Comparison of ENCODE assay signal across 28 cellular contexts in the genomic region with DNA sequence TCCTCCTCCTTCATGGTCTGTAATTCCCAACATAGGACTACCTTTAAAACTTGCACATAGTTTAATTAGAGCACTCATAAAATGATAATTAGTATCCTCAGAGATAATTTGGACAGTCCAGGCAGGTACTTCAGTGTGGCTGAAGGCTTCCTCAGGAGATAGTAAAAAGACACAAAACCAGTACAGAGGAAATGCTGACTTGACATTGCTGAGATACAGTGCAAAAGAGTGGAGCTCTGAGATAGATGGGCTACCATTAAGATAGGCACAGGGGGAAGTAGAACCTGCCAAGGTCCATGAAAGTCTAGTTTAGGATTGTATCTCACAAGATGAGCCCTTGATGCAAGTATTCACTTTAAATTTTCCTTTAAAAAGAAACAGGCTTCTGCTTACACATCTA.
A peak's percentile ranks its signal among the peaks of the same experiment; 100 is the strongest.
DNase-seq lines count a peak whose midpoint lies in the region; ATAC-seq, FAIRE-seq and TF ChIP-seq lines count a peak whose summit lies in the region.
"Had no signal": no experiment of that assay in that cellular context is flagged by ENCODE, and none has a peak within 500 bp of the region (broad histone marks: within the 10 kb centered on the region; RNA-seq: fewer than 3 reads in every experiment).

No MANE protein-coding gene starts in this region.

- FAIRE-seq in A549 (lab: Jason Lieb, UNC) (no peak), HepG2 (lab: Jason Lieb, UNC) (no peak)
- FAIRE-seq: GM12892 had no signal

- 0 out of 2 replicates have a peak, but pooled peaks cover 2% of the 10 kb centered on the region for H4K20me1 ChIP-seq in HepG2 (ENCODE audit: insufficient read depth, low read length)

- peak overlapping the region in 2 of 3 donors; percentile 8 to 15 for H3K27ac Mint-ChIP-seq in CD4-positive, CD25-positive, alpha-beta regulatory T cell
- peak overlapping the region; percentile 57; the same call in 1 of the 2 replicates for H3K27ac Mint-ChIP-seq in WTC11
- no peak overlapping the region for H3K27ac Mint-ChIP-seq in natural killer cell treated with Interleukin-12 subunit alpha and Interleukin-12 subunit beta and Interleukin-15 and Interleukin-18, amount 100 ng/mL, for 72 hours
- H3K27ac Mint-ChIP-seq: B cell, HFFc6 had no signal

- no peak for DNase-seq in A549 (ENCODE audit: low read depth in 1 of 2, low spot score in 1 of 2)
- DNase-seq in CD4-positive, CD25-positive, alpha-beta regulatory T cell: no peak
- DNase-seq in WTC11 (ENCODE audit: low spot score): no peak
- DNase-seq in HepG2 (ENCODE audit: low spot score): no peak
- DNase-seq in D341Med (ENCODE audit: low spot score): no peak
- DNase-seq in natural killer cell treated with Interleukin-12 subunit alpha and Interleukin-12 subunit beta and Interleukin-15 and Interleukin-18, amount 100 ng/mL, for 72 hours (ENCODE audit: low spot score): no peak
- DNase-seq: CD8-positive, alpha-beta memory T cell; DMS79 treated with DMSO at 0.1 percent for 48 hours; GM23248; HFFc6; Kasumi-1; NCI-H1092 treated with DMSO at 0.1 percent for 48 hours; NCI-H1436; NCI-H187; NCI-H2081 treated with DMSO at 0.1 percent for 48 hours; NCI-H2171; NCI-H226; NCI-H510A; NCI-H69; Right ventricle myocardium superior; RPMI8226 had no signal

- H3K4me1 ChIP-seq in A549 (peaks cover 8% of the 10 kb centered on the region; the same call in 2 of the 3 replicates), HepG2 (ENCODE audit: insufficient read depth, low read length) (no peaks in the 10 kb centered on the region)
- H3K4me1 ChIP-seq in CD4-positive, CD25-positive, alpha-beta regulatory T cell (ENCODE audit: control insufficient read depth, insufficient read depth, low read length, poor library complexity, severe bottlenecking): peaks cover 4% of the 10 kb centered on the region
- H3K4me1 ChIP-seq: SJSA1 had no signal

- H3K27me3 ChIP-seq in CD4-positive, CD25-positive, alpha-beta regulatory T cell (ENCODE audit: control insufficient read depth, insufficient read depth, low read length): no peaks in the 10 kb centered on the region
- no peaks in the 10 kb centered on the region for H3K27me3 ChIP-seq in HepG2 (ENCODE audit: control insufficient read depth in 1 of 2, insufficient read depth in 2 of 2, low read length in 2 of 2)
- H3K27me3 ChIP-seq: SJSA1 had no signal

- TF ChIP-seq RAD21 in A549 (conservative IDR thresholded peaks at IDR 0.05 in 1 of 2, IDR thresholded peaks at IDR 0.05 in 1 of 2): no peak
- TF ChIP-seq RAD21 in HepG2 (CRISPR knock-in tag; IDR thresholded peaks at IDR 0.05): no peak

- BruUV-seq in HepG2 (replicated peaks; lab: Mats Ljungman, UMichigan): no TSS peak

- H3K4me3 Mint-ChIP-seq in CD4-positive, CD25-positive, alpha-beta regulatory T cell: no peak overlapping the region
- no peak overlapping the region for H3K4me3 Mint-ChIP-seq in WTC11
- no peak overlapping the region for H3K4me3 Mint-ChIP-seq in natural killer cell treated with Interleukin-12 subunit alpha and Interleukin-12 subunit beta and Interleukin-15 and Interleukin-18, amount 100 ng/mL, for 72 hours
- H3K4me3 Mint-ChIP-seq: B cell; CD8-positive, alpha-beta memory T cell; HFFc6 had no signal

- H3K9ac ChIP-seq in HepG2 (ENCODE audit: insufficient read depth, low read depth, low read length): no peak overlapping the region
- H3K9ac ChIP-seq: GM23248 had no signal

- no peak overlapping the region for H2AFZ ChIP-seq in HepG2 (ENCODE audit: low read length)
- H2AFZ ChIP-seq: GM23248 had no signal

- in situ Hi-C loops in HepG2 (cut with HindIII; ENCODE audit: extremely low pct_ligation_motif_present, low pct_unique_long_range_greater_than_20kb): no loop called here

- H3K9me3 ChIP-seq in A549 (no peaks in the 10 kb centered on the region), HepG2 (ENCODE audit: low read length) (no peaks in the 10 kb centered on the region)
- H3K9me3 ChIP-seq in CD4-positive, CD25-positive, alpha-beta regulatory T cell (ENCODE audit: control insufficient read depth in 2 of 2, low read length in 2 of 2): no peaks in the 10 kb centered on the region
- H3K9me3 ChIP-seq: HAP-1, SJSA1 had no signal

- TF ChIP-seq EP300 in A549 (IDR thresholded peaks at IDR 0.05) (no peak), HepG2 (IDR thresholded peaks at IDR 0.05; ENCODE audit: low read depth in 2 of 2, low read length in 2 of 2) (no peak), HepG2 (CRISPR knock-in tag; IDR thresholded peaks at IDR 0.05; ENCODE audit: borderline replicate concordance) (no peak)

- intact Hi-C loops in HepG2 (cut with micrococcal nuclease; ENCODE audit: unreplicated experiment): no loop called here

- H3K36me3 ChIP-seq in CD4-positive, CD25-positive, alpha-beta regulatory T cell (ENCODE audit: control insufficient read depth, insufficient read depth, low read length): peaks cover 24% of the 10 kb centered on the region
- peaks cover 2 to 10% of the 10 kb centered on the region in 2 experiments; a peak in 2 of 5 replicates for H3K36me3 ChIP-seq in HepG2 (replicated peaks in 1 of 2; ENCODE audit: control insufficient read depth in 1 of 2, insufficient read depth in 2 of 2, low read length in 2 of 2)

- H3K27me3 Mint-ChIP-seq in CD4-positive, CD25-positive, alpha-beta regulatory T cell: no peaks in the 10 kb centered on the region
- H3K27me3 Mint-ChIP-seq in WTC11 (ENCODE audit: low read depth): no peaks in the 10 kb centered on the region
- no peaks in the 10 kb centered on the region for H3K27me3 Mint-ChIP-seq in natural killer cell treated with Interleukin-12 subunit alpha and Interleukin-12 subunit beta and Interleukin-15 and Interleukin-18, amount 100 ng/mL, for 72 hours
- H3K27me3 Mint-ChIP-seq: B cell; CD8-positive, alpha-beta memory T cell had no signal

- H3K4me3 ChIP-seq in A549 (no peak overlapping the region), HepG2 (replicated peaks in 1 of 3; ENCODE audit: insufficient read depth in 1 of 3, low read depth in 2 of 3, low read length in 3 of 3) (no peak overlapping the region)
- H3K4me3 ChIP-seq in CD4-positive, CD25-positive, alpha-beta regulatory T cell (ENCODE audit: low read depth, low read length): no peak overlapping the region
- H3K4me3 ChIP-seq: GM23248, HAP-1, SJSA1 had no signal

- H3K27ac ChIP-seq in A549 (no peak overlapping the region), HepG2 (ENCODE audit: extremely low read length, insufficient read depth, low read length) (no peak overlapping the region)
- peak overlapping the region; percentile 33 for H3K27ac ChIP-seq in CD4-positive, CD25-positive, alpha-beta regulatory T cell (ENCODE audit: insufficient read depth, low read length, poor library complexity, severe bottlenecking)
- H3K27ac ChIP-seq: C4-2B, GM23248, HL-60, SJSA1 had no signal

- H3K9me3 Mint-ChIP-seq in CD4-positive, CD25-positive, alpha-beta regulatory T cell: no peaks in the 10 kb centered on the region
- no peaks in the 10 kb centered on the region for H3K9me3 Mint-ChIP-seq in WTC11
- H3K9me3 Mint-ChIP-seq in natural killer cell treated with Interleukin-12 subunit alpha and Interleukin-12 subunit beta and Interleukin-15 and Interleukin-18, amount 100 ng/mL, for 72 hours: no peaks in the 10 kb centered on the region
- H3K9me3 Mint-ChIP-seq: CD8-positive, alpha-beta memory T cell; HFFc6 had no signal

- ATAC-seq in A549 (peak in 1 of 2 experiments; percentile 30; a peak in 1 of 6 replicates), WTC11 (no peak), HepG2 (no peak), GM21825 (IDR thresholded peaks at IDR 0.05; ENCODE audit: unreplicated experiment) (no peak)
- no peak for ATAC-seq in CD4-positive, CD25-positive, alpha-beta regulatory T cell (ENCODE audit: low read depth in 2 of 2)
- ATAC-seq in natural killer cell treated with Interleukin-12 subunit alpha and Interleukin-12 subunit beta and Interleukin-15 and Interleukin-18, amount 100 ng/mL, for 72 hours: no peak

- CTCF ChIA-PET in A549 (lab: Yijun Ruan, JAX) (interaction anchor here (1.5 to 1.9 kb wide), 2 partner anchors 77 to 525 kb away, joined by 3 to 8 read pairs; no protein-coding TSS in a partner anchor), WTC11 (lab: Charles Lee) (no interaction called here), HepG2 (lab: Yijun Ruan, JAX; ENCODE audit: low intra/inter-chr PET ratio, low total read pairs) (interaction anchor here (0.5 kb wide), 1 partner anchor 570 kb away, joined by 4 read pairs; no protein-coding TSS in a partner anchor)

- POLR2A ChIA-PET in A549 (lab: Yijun Ruan, JAX) (no interaction called here), WTC11 (lab: Charles Lee) (no interaction called here), HepG2 (lab: Yijun Ruan, JAX) (no interaction called here)

- H3K4me1 Mint-ChIP-seq in CD4-positive, CD25-positive, alpha-beta regulatory T cell: peaks cover 30 to 40% (median 32%) of the 10 kb centered on the region in 4 donors
- peaks cover 33% of the 10 kb centered on the region for H3K4me1 Mint-ChIP-seq in WTC11
- peaks cover 27 to 33% of the 10 kb centered on the region in 2 donors for H3K4me1 Mint-ChIP-seq in natural killer cell treated with Interleukin-12 subunit alpha and Interleukin-12 subunit beta and Interleukin-15 and Interleukin-18, amount 100 ng/mL, for 72 hours (ENCODE audit: low read depth in 2 of 2)

- TF ChIP-seq CTCF in A549 (IDR thresholded peaks at IDR 0.05) (no peak), WTC11 (IDR thresholded peaks at IDR 0.05) (no peak), HepG2 (CRISPR knock-in tag; IDR thresholded peaks at IDR 0.05) (no peak)

- TF ChIP-seq POLR2A in A549 (IDR thresholded peaks at IDR 0.05; ENCODE audit: low read length) (no peak), HepG2 (IDR thresholded peaks at IDR 0.05; ENCODE audit: insufficient read depth in 1 of 2, low read depth in 2 of 2, low read length in 2 of 2) (no peak)

- peaks cover 38% of the 10 kb centered on the region for H3K36me3 Mint-ChIP-seq in CD4-positive, CD25-positive, alpha-beta regulatory T cell
- H3K36me3 Mint-ChIP-seq in WTC11: peaks cover 48% of the 10 kb centered on the region
- peaks cover 15% of the 10 kb centered on the region for H3K36me3 Mint-ChIP-seq in natural killer cell treated with Interleukin-12 subunit alpha and Interleukin-12 subunit beta and Interleukin-15 and Interleukin-18, amount 100 ng/mL, for 72 hours

- H3K79me2 ChIP-seq in HepG2 (ENCODE audit: insufficient read depth, low read length): no peaks in the 10 kb centered on the region

- H3K4me2 ChIP-seq in A549: no peak overlapping the region
- H3K4me2 ChIP-seq in HepG2 (ENCODE audit: low read depth, low read length): no peak overlapping the region

TF ChIP-seq in A549, 52 proteins besides CTCF, POLR2A, EP300 and RAD21 (continues in another document):
- no peak for TF ChIP-seq CEBPB (IDR thresholded peaks at IDR 0.05)

TF ChIP-seq in WTC11, 78 proteins besides CTCF, POLR2A, EP300 and RAD21 (continues in another document):
- TF ChIP-seq ETV6 (CRISPR knock-in tag; IDR thresholded peaks at IDR 0.05) (no peak), CBFB (CRISPR knock-in tag; IDR thresholded peaks at IDR 0.05; ENCODE audit: low read depth) (no peak), CREM (CRISPR knock-in tag; IDR thresholded peaks at IDR 0.05) (no peak)

TF ChIP-seq in HepG2, 621 proteins besides CTCF, POLR2A, EP300 and RAD21:
- TF ChIP-seq ZNF160 (CRISPR knock-in tag; IDR thresholded peaks at IDR 0.05) (no peak), MAFF (IDR thresholded peaks at IDR 0.05; ENCODE audit: low read depth, low read length) (peak; percentile 83), MAFK (conservative IDR thresholded peaks at IDR 0.05 in 1 of 2, IDR thresholded peaks at IDR 0.05 in 1 of 2; ENCODE audit: low read length in 2 of 2) (peak; percentile 74 to 88)

Comparison
In these comparisons a context has a peak if more than half of its experiments do, and no peak if none do; other contexts are left out.
1. H3K27ac Mint-ChIP-seq: peak in CD4-positive, CD25-positive, alpha-beta regulatory T cell (2 of 3) and WTC11 (single experiment); none in natural killer cell treated with Interleukin-12 subunit alpha and Interleukin-12 subunit beta and Interleukin-15 and Interleukin-18, amount 100 ng/mL, for 72 hours (0 of 2).